Comparison of ENCODE assay signal across 29 cellular contexts in the genomic region with DNA sequence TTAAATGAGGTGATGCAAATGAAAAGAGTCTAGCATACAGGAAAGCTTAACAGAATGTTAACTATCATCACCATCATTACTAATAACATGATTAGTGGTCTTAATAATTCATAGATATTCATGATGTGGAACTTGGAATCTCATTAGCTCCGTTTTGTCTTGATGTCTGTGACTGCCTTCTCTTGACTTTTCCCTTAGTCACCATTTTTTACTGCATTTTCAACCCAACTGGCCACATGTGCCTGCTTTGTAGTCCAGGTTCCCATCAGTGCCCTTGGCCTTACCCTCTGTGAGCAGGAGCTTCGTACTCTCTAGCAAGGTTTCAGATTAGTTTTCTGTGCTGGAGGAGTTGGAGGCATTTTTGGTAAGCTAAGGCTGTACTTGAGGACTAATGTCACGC. TPM values are rescaled to one million over a fixed set of nuclear protein-coding genes. Genes with fewer than 3 reads are reported as not detected.
"Had no signal": no experiment of that assay in that cellular context is flagged by ENCODE, and none has a peak within 500 bp of the region (broad histone marks: within the 10 kb centered on the region; RNA-seq: fewer than 3 reads in every experiment).

No MANE protein-coding gene starts in this region.

- H3K27ac Mint-ChIP-seq: activated B cell treated with CpG ODN at 0.5 μM for 24 hours; activated CD8-positive, alpha-beta memory T cell treated with anti-CD3 and anti-CD28 coated beads, Interleukin-2, amount 10 ng/mL, durations not matched to agents 7 days and 5 days; activated CD8-positive, alpha-beta T cell treated with anti-CD3 and anti-CD28 coated beads, Interleukin-2, amount 10 ng/mL, durations not matched to agents 7 days and 5 days; activated naive CD4-positive, alpha-beta T cell treated with anti-CD3 and anti-CD28 coated beads, Interleukin-2, amount 50 U/mL, for 24 hours; activated naive CD8-positive, alpha-beta T cell treated with anti-CD3 and anti-CD28 coated beads, Interleukin-2, amount 50 U/mL, for 24 hours; activated T-helper 2 cell treated with anti-CD3 and anti-CD28 coated beads, Interferon-gamma antibody, Interleukin-2, Interleukin-4, amounts not matched to agents 10 μg/mL and 5 μg/mL and 100 μg/mL, durations not matched to agents 14 hours and 24 hours and 36 hours; effector memory CD8-positive, alpha-beta T cell; nephron; progenitor cell of endocrine pancreas; stimulated activated memory B cell treated with anti-CD40 and anti-IgM and Interleukin-4, amounts not matched to agents 10 μg/mL and 1 μg/mL and 100 μg/mL, for 72 hours; stimulated activated naive CD8-positive, alpha-beta T cell treated with anti-CD3 and anti-CD28 coated beads, Interleukin-15, amount 100 ng/mL, for 72 hours; T-helper 2 cell treated with Interferon-gamma antibody and Interleukin-4, amounts not matched to agents 5 μg/mL and 100 μg/mL, for 36 hours had no signal

- H3K9me3 ChIP-seq: body of pancreas, colonic mucosa, ovary had no signal

- H3K27me3 Mint-ChIP-seq: activated B cell treated with CpG ODN at 0.5 μM for 24 hours; progenitor cell of endocrine pancreas; stimulated activated memory B cell treated with anti-CD40 and anti-IgM and Interleukin-4, amounts not matched to agents 10 μg/mL and 1 μg/mL and 100 μg/mL, for 72 hours had no signal

- H3K27me3 ChIP-seq: body of pancreas, cardiac muscle cell, colonic mucosa, ovary had no signal

- H3K9me3 Mint-ChIP-seq: activated B cell treated with CpG ODN at 0.5 μM for 24 hours; activated naive CD4-positive, alpha-beta T cell treated with anti-CD3 and anti-CD28 coated beads, Interleukin-2, amount 50 U/mL, for 24 hours; activated naive CD8-positive, alpha-beta T cell treated with anti-CD3 and anti-CD28 coated beads, Interleukin-2, amount 50 U/mL, for 24 hours; activated T-helper 2 cell treated with anti-CD3 and anti-CD28 coated beads, Interferon-gamma antibody, Interleukin-2, Interleukin-4, amounts not matched to agents 10 μg/mL and 5 μg/mL and 100 μg/mL, durations not matched to agents 14 hours and 24 hours and 36 hours; effector memory CD8-positive, alpha-beta T cell; nephron; stimulated activated memory B cell treated with anti-CD40 and anti-IgM and Interleukin-4, amounts not matched to agents 10 μg/mL and 1 μg/mL and 100 μg/mL, for 72 hours; stimulated activated naive CD8-positive, alpha-beta T cell treated with anti-CD3 and anti-CD28 coated beads, Interleukin-15, amount 100 ng/mL, for 72 hours; T-helper 2 cell treated with Interferon-gamma antibody and Interleukin-4, amounts not matched to agents 5 μg/mL and 100 μg/mL, for 36 hours had no signal

- FAIRE-seq: islet of Langerhans had no signal

- H3K4me1 ChIP-seq: body of pancreas, colonic mucosa had no signal

- ATAC-seq: activated CD8-positive, alpha-beta memory T cell treated with anti-CD3 and anti-CD28 coated beads, Interleukin-2, amount 10 ng/mL, durations not matched to agents 7 days and 5 days; activated CD8-positive, alpha-beta T cell treated with anti-CD3 and anti-CD28 coated beads, Interleukin-2, amount 10 ng/mL, durations not matched to agents 7 days and 5 days; activated naive CD8-positive, alpha-beta T cell treated with anti-CD3 and anti-CD28 coated beads, Interleukin-2, amount 50 U/mL, for 24 hours; body of pancreas; effector memory CD8-positive, alpha-beta T cell; esophagus mucosa; stimulated activated memory B cell treated with anti-CD40 and anti-IgM and Interleukin-4, amounts not matched to agents 10 μg/mL and 1 μg/mL and 100 μg/mL, for 72 hours; stimulated activated naive CD8-positive, alpha-beta T cell treated with anti-CD3 and anti-CD28 coated beads, Interleukin-15, amount 100 ng/mL, for 72 hours had no signal

- H3K4me1 Mint-ChIP-seq: activated CD8-positive, alpha-beta memory T cell treated with anti-CD3 and anti-CD28 coated beads, Interleukin-2, amount 10 ng/mL, durations not matched to agents 7 days and 5 days; activated naive CD4-positive, alpha-beta T cell treated with anti-CD3 and anti-CD28 coated beads, Interleukin-2, amount 50 U/mL, for 24 hours had no signal

- H3K36me3 ChIP-seq: cardiac muscle cell, colonic mucosa, ovary had no signal

- H3K4me3 Mint-ChIP-seq: activated B cell treated with CpG ODN at 0.5 μM for 24 hours; activated CD8-positive, alpha-beta memory T cell treated with anti-CD3 and anti-CD28 coated beads, Interleukin-2, amount 10 ng/mL, durations not matched to agents 7 days and 5 days; activated CD8-positive, alpha-beta T cell treated with anti-CD3 and anti-CD28 coated beads, Interleukin-2, amount 10 ng/mL, durations not matched to agents 7 days and 5 days; activated naive CD4-positive, alpha-beta T cell treated with anti-CD3 and anti-CD28 coated beads, Interleukin-2, amount 50 U/mL, for 24 hours; activated naive CD8-positive, alpha-beta T cell treated with anti-CD3 and anti-CD28 coated beads, Interleukin-2, amount 50 U/mL, for 24 hours; effector memory CD8-positive, alpha-beta T cell; nephron; stimulated activated memory B cell treated with anti-CD40 and anti-IgM and Interleukin-4, amounts not matched to agents 10 μg/mL and 1 μg/mL and 100 μg/mL, for 72 hours; stimulated activated naive CD8-positive, alpha-beta T cell treated with anti-CD3 and anti-CD28 coated beads, Interleukin-15, amount 100 ng/mL, for 72 hours; T-helper 2 cell treated with Interferon-gamma antibody and Interleukin-4, amounts not matched to agents 5 μg/mL and 100 μg/mL, for 36 hours had no signal

- H3K27ac ChIP-seq: body of pancreas, cardiac muscle cell, colonic mucosa, ovary, skin epidermis had no signal

- H3K36me3 Mint-ChIP-seq: activated CD8-positive, alpha-beta memory T cell treated with anti-CD3 and anti-CD28 coated beads, Interleukin-2, amount 10 ng/mL, durations not matched to agents 7 days and 5 days; activated naive CD4-positive, alpha-beta T cell treated with anti-CD3 and anti-CD28 coated beads, Interleukin-2, amount 50 U/mL, for 24 hours had no signal

- H3K4me3 ChIP-seq: body of pancreas, cardiac muscle cell, colonic mucosa, ovary, skin epidermis had no signal

- DNase-seq: activated B cell treated with CpG ODN at 0.5 μM for 24 hours; activated CD8-positive, alpha-beta memory T cell treated with anti-CD3 and anti-CD28 coated beads, Interleukin-2, amount 10 ng/mL, durations not matched to agents 7 days and 5 days; activated CD8-positive, alpha-beta T cell treated with anti-CD3 and anti-CD28 coated beads, Interleukin-2, amount 10 ng/mL, durations not matched to agents 7 days and 5 days; activated naive CD8-positive, alpha-beta T cell treated with anti-CD3 and anti-CD28 coated beads, Interleukin-2, amount 50 U/mL, for 24 hours; activated T-cell treated with anti-CD3 and anti-CD28 coated beads, Interleukin-2, amount 50 U/mL, for 48 hours; anterior cingulate cortex; cerebellar nuclear complex; colonic mucosa; effector memory CD8-positive, alpha-beta T cell; foreskin melanocyte; left cardiac atrium; left ventricle myocardium superior; ovary; stimulated activated CD4-positive, alpha-beta T cell treated with anti-CD3 and anti-CD28 coated beads, Interleukin-4, amount 100 ng/mL, for 4 hours; stimulated activated CD8-positive, alpha-beta memory T cell treated with anti-CD3 and anti-CD28 coated beads, Interleukin-4, amount 100 ng/mL, for 48 hours; stimulated activated naive CD8-positive, alpha-beta T cell treated with anti-CD3 and anti-CD28 coated beads, Interleukin-15, amount 100 ng/mL, for 72 hours; substantia nigra; T-helper 1 cell had no signal

RNA-seq across cellular contexts. Expression of a gene that starts 47.0 kb away (rescaled TPM):
- total RNA-seq: activated CD8-positive, alpha-beta memory T cell treated with anti-CD3 and anti-CD28 coated beads, Interleukin-2, amount 10 ng/mL, durations not matched to agents 7 days and 5 days; activated CD8-positive, alpha-beta T cell treated with anti-CD3 and anti-CD28 coated beads, Interleukin-2, amount 10 ng/mL, durations not matched to agents 7 days and 5 days had no signal
